Comparison of ENCODE assay signal across 8 cellular contexts in the genomic region with DNA sequence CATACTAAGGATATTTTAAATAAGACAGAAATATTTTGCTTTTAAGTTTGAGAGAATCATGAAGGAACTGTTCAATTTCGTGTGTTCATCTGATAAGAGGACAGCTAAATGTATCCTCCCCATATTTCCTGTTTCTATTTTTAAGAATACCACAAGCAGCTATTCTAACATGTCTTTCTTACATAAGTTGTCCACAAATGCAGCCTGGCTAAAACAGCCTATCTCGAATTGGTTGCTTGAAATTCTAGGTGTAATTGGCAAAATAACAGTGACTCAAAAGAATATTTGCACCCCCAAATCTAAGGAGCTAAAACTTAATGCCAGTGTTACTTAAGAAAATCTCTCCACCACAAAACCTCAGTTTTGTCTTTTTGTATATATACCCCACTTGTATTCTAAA.
DNase-seq lines count a peak whose midpoint lies in the region; ATAC-seq and TF ChIP-seq lines count a peak whose summit lies in the region.

No MANE protein-coding gene starts in this region.

- no peak for DNase-seq in DND-41
- peak; percentile 75 for DNase-seq in NB4 (ENCODE audit: low read depth)
- DNase-seq in fibroblast of pulmonary artery (ENCODE audit: low read depth), result peak; percentile 31
- no peak for DNase-seq in NCI-H69 (lab: John Stamatoyannopoulos, UW)
- no peak for DNase-seq in WERI-Rb-1
- DNase-seq in foreskin fibroblast, result no peak

- TF ChIP-seq CTCF in DND-41 (IDR thresholded peaks at IDR 0.05; ENCODE audit: borderline replicate concordance, extremely low read depth, low read length, poor library complexity, severe bottlenecking), result no peak
- no peak for TF ChIP-seq CTCF in NB4 (IDR thresholded peaks at IDR 0.05; ENCODE audit: low read depth, low read length)
- TF ChIP-seq CTCF in fibroblast of pulmonary artery (IDR thresholded peaks at IDR 0.05; ENCODE audit: low read length, missing control alignments), result no peak
- no peak for TF ChIP-seq CTCF in WERI-Rb-1 (IDR thresholded peaks at IDR 0.05; ENCODE audit: low read depth, low read length)
- TF ChIP-seq CTCF in foreskin fibroblast (IDR thresholded peaks at IDR 0.05; ENCODE audit: low read depth, low read length), result no peak

- ATAC-seq in DND-41 (ENCODE audit: insufficient read depth, low read depth) (peak; percentile 75), GM21367 (IDR thresholded peaks at IDR 0.05; ENCODE audit: unreplicated experiment) (peak; percentile 47), HG03135 (IDR thresholded peaks at IDR 0.05; ENCODE audit: unreplicated experiment) (no peak)

- H2AFZ ChIP-seq in DND-41 (ENCODE audit: low read depth, low read length), result no peak overlapping the region

- H3K4me3 ChIP-seq in DND-41 (ENCODE audit: low read depth in 1 of 2, low read length in 2 of 2) (no peak overlapping the region), NB4 (ENCODE audit: low read depth, low read length) (peak overlapping the region; percentile 33), fibroblast of pulmonary artery (replicated peaks; ENCODE audit: low read depth, low read length) (no peak overlapping the region), WERI-Rb-1 (ENCODE audit: low read depth, low read length) (no peak overlapping the region), foreskin fibroblast (ENCODE audit: low read depth in 1 of 2, low read length in 2 of 2) (no peak overlapping the region)

- H3K9me3 ChIP-seq in DND-41 (ENCODE audit: insufficient read depth, low read length, severe bottlenecking) (no peaks in the 10 kb centered on the region), WERI-Rb-1 (ENCODE audit: severe bottlenecking) (no peaks in the 10 kb centered on the region)

- TF ChIP-seq POLR2A in NB4 (IDR thresholded peaks at IDR 0.05; ENCODE audit: extremely low read depth, insufficient read length), result no peak

- H3K36me3 ChIP-seq in DND-41 (ENCODE audit: insufficient read depth, low read length), result no peaks in the 10 kb centered on the region
- no peaks in the 10 kb centered on the region for H3K36me3 ChIP-seq in WERI-Rb-1

- no peaks in the 10 kb centered on the region for H4K20me1 ChIP-seq in DND-41 (ENCODE audit: insufficient read depth, low read length)

- H3K4me2 ChIP-seq in DND-41 (ENCODE audit: insufficient read depth, low read length), result no peak overlapping the region

- H3K79me2 ChIP-seq in DND-41 (ENCODE audit: insufficient read depth, low read length), result no peaks in the 10 kb centered on the region

- peaks cover 11% of the 10 kb centered on the region; the same call in 1 of the 2 replicates for H3K4me1 ChIP-seq in DND-41 (ENCODE audit: insufficient read depth, low read length)

- no peak overlapping the region for H3K27ac ChIP-seq in DND-41 (ENCODE audit: low read length)
- no peak overlapping the region for H3K27ac ChIP-seq in WERI-Rb-1

- H3K9ac ChIP-seq in DND-41 (ENCODE audit: low read depth, low read length), result no peak overlapping the region

- H3K27me3 ChIP-seq in DND-41 (ENCODE audit: insufficient read depth, low read length, poor library complexity), result no peaks in the 10 kb centered on the region
- H3K27me3 ChIP-seq in WERI-Rb-1 (ENCODE audit: insufficient read depth, low read depth, severe bottlenecking), result no peaks in the 10 kb centered on the region

Comparison
In these comparisons a context has a peak if more than half of its experiments do, and no peak if none do; other contexts are left out.
1. DNase-seq: peak in NB4 (single experiment) and fibroblast of pulmonary artery (single experiment); none in DND-41 (single experiment), NCI-H69 (single experiment), WERI-Rb-1 (single experiment) and foreskin fibroblast (0 of 2).